Comparison of ENCODE assay signal across 22 cellular contexts in genomic region chr2:224121406-224122067, GRCh38.
"Had no signal": no experiment of that assay in that cellular context is flagged by ENCODE, and none has a peak within 500 bp of the region (broad histone marks: within the 10 kb centered on the region; RNA-seq: fewer than 3 reads in every experiment).

No MANE protein-coding gene starts in this region.

- ATAC-seq: activated naive CD4-positive, alpha-beta T cell treated with anti-CD3 and anti-CD28 coated beads, Interleukin-2, amount 50 U/mL, for 72 hours; pancreas; psoas muscle; stimulated activated naive CD8-positive, alpha-beta T cell treated with anti-CD3 and anti-CD28 coated beads, Interleukin-15, Interleukin-2, amounts not matched to agents 100 U/mL and 50 U/mL, for 24 hours had no signal

- DNase-seq: activated CD4-positive, CD25-positive, alpha-beta regulatory T cell treated with anti-CD3 and anti-CD28 coated beads, Interleukin-2, amount 50 U/mL, for 72 hours; activated gamma-delta T cell treated with Interleukin-2 at 50 U/mL for 16 hours; activated T-cell treated with anti-CD3 and anti-CD28 coated beads, Interleukin-2, amount 50 U/mL, for 1 hour; aorta; caudate nucleus; dermis blood vessel endothelial cell; effector CD8-positive, alpha-beta T cell; glutamatergic neuron; kidney glomerular epithelial cell; left ventricle myocardium inferior; midbrain; pancreas; psoas muscle; stimulated activated CD4-positive, alpha-beta T cell treated with anti-CD3 and anti-CD28 coated beads, Interleukin-12 subunit alpha, Interleukin-12 subunit beta, amount 100 ng/mL, for 4 hours; stimulated activated CD4-positive, alpha-beta T cell treated with anti-CD3 and anti-CD28 coated beads, Interleukin-4, amount 100 ng/mL, for 4 hours; stimulated activated naive CD8-positive, alpha-beta T cell treated with anti-CD3 and anti-CD28 coated beads, Interleukin-15, Interleukin-2, amounts not matched to agents 100 U/mL and 50 U/mL, for 24 hours; upper lobe of left lung; WERI-Rb-1 had no signal

- H3K4me2 ChIP-seq: hepatocyte had no signal

- H3K9me3 ChIP-seq: neutrophil, pancreas, psoas muscle, upper lobe of left lung had no signal

- H3K4me3 ChIP-seq: hepatocyte, left ventricle myocardium inferior, pancreas, psoas muscle, right atrium auricular region, upper lobe of left lung had no signal

- H3K36me3 ChIP-seq: left ventricle myocardium inferior, neutrophil, pancreas, right atrium auricular region, upper lobe of left lung, WERI-Rb-1 had no signal

- H3K79me2 ChIP-seq: hepatocyte had no signal

- H3K27me3 ChIP-seq: hepatocyte, neutrophil, pancreas, right atrium auricular region, upper lobe of left lung had no signal

- H2AFZ ChIP-seq: hepatocyte had no signal

- H3K27ac ChIP-seq: hepatocyte, left ventricle myocardium inferior, neutrophil, pancreas, psoas muscle, right atrium auricular region, upper lobe of left lung, WERI-Rb-1 had no signal

- H3K4me1 ChIP-seq: pancreas, psoas muscle, upper lobe of left lung had no signal
